1 cellular context compared by ENCODE assay signal in genomic region chr1:175168782-175169181, GRCh38.
TF ChIP-seq lines count a peak whose summit lies in the region.

No MANE protein-coding gene starts in this region.

TF ChIP-seq in K562, 482 proteins besides CTCF, POLR2A, EP300 and RAD21:
- TF ChIP-seq ZNF740 (CRISPR knock-in tag; IDR thresholded peaks at IDR 0.05) (no peak), ZNF740 (tag; IDR thresholded peaks at IDR 0.05) (no peak), NFYB (IDR thresholded peaks at IDR 0.05; ENCODE audit: extremely low read depth, insufficient read length) (peak; percentile 7), SMAD4 (CRISPR knock-in tag; conservative IDR thresholded peaks at IDR 0.05) (no peak)
TF ChIP-seq in K562: peak in this region for 1.
